35 cellular contexts compared by ENCODE assay signal in genomic region chr12:100239589-100239988, GRCh38. TPM values are rescaled to one million over a fixed set of nuclear protein-coding genes. Genes with fewer than 3 reads are reported as not detected.
DNase-seq lines count a peak whose midpoint lies in the region; ATAC-seq, FAIRE-seq and TF ChIP-seq lines count a peak whose summit lies in the region.
"Had no signal": no experiment of that assay in that cellular context is flagged by ENCODE, and none has a peak within 500 bp of the region (broad histone marks: within the 10 kb centered on the region; RNA-seq: fewer than 3 reads in every experiment).

No MANE protein-coding gene starts in this region.

- H3K79me2 ChIP-seq in HepG2 (ENCODE audit: insufficient read depth, low read length) = no peaks in the 10 kb centered on the region

- no peak for TF ChIP-seq POLR2A in HepG2 (IDR thresholded peaks at IDR 0.05; ENCODE audit: insufficient read depth in 1 of 2, low read depth in 2 of 2, low read length in 2 of 2)
- TF ChIP-seq POLR2A in right lobe of liver (IDR thresholded peaks at IDR 0.05) = no peak
- TF ChIP-seq POLR2A in gastroesophageal sphincter (IDR thresholded peaks at IDR 0.05) = no peak

- no TSS peak for BruUV-seq in HepG2 (replicated peaks; lab: Mats Ljungman, UMichigan)

- POLR2A ChIA-PET in HepG2 (lab: Yijun Ruan, JAX) (no interaction called here), HEK293 (lab: Yijun Ruan, JAX) (no interaction called here), WTC11 (lab: Charles Lee) (no interaction called here)

- H3K4me3 ChIP-seq in HepG2 (replicated peaks in 1 of 3; ENCODE audit: insufficient read depth in 1 of 3, low read depth in 2 of 3, low read length in 3 of 3) = no peak overlapping the region
- no peak overlapping the region for H3K4me3 ChIP-seq in right lobe of liver
- no peak overlapping the region for H3K4me3 ChIP-seq in HEK293 (ENCODE audit: low read depth, low read length)
- H3K4me3 ChIP-seq in gastroesophageal sphincter = no peak overlapping the region
- H3K4me3 ChIP-seq: A549; BLaER1; BLaER1 treated with 17β-estradiol and CSF1 and Interleukin-3, amounts not matched to agents 10 nM and 100 nM had no signal

- intact Hi-C loops in HepG2 (cut with micrococcal nuclease; ENCODE audit: unreplicated experiment) (no loop called here), right lobe of liver (cut with DNase I) (no loop called here)

- CTCF ChIA-PET in HepG2 (lab: Yijun Ruan, JAX; ENCODE audit: low intra/inter-chr PET ratio, low total read pairs) (no interaction called here), HEK293 (lab: Yijun Ruan, JAX) (no interaction called here), WTC11 (lab: Charles Lee) (no interaction called here)

- no peak overlapping the region for H3K4me2 ChIP-seq in HepG2 (ENCODE audit: low read depth, low read length)
- H3K4me2 ChIP-seq: A549; BLaER1; BLaER1 treated with 17β-estradiol and CSF1 and Interleukin-3, amounts not matched to agents 10 nM and 100 nM had no signal

- no peak for ATAC-seq in HepG2
- ATAC-seq in right lobe of liver = no peak
- no peak for ATAC-seq in WTC11
- ATAC-seq in HG03095 (IDR thresholded peaks at IDR 0.05; ENCODE audit: unreplicated experiment) = no peak
- ATAC-seq in gastroesophageal sphincter = no peak
- ATAC-seq: A549; CD8-positive, alpha-beta T cell had no signal

- no peaks in the 10 kb centered on the region for H3K27me3 Mint-ChIP-seq in WTC11 (ENCODE audit: low read depth)
- H3K27me3 Mint-ChIP-seq: B cell; CD4-positive, alpha-beta memory T cell; CD4-positive, alpha-beta T cell; CD4-positive, CD25-positive, alpha-beta regulatory T cell; CD8-positive, alpha-beta memory T cell had no signal

- H3K36me3 Mint-ChIP-seq in WTC11 = no peaks in the 10 kb centered on the region
- H3K36me3 Mint-ChIP-seq: CD14-positive monocyte; CD4-positive, alpha-beta memory T cell; CD4-positive, CD25-positive, alpha-beta regulatory T cell; CD8-positive, alpha-beta memory T cell; CD8-positive, alpha-beta T cell had no signal

- no peak overlapping the region for H3K27ac Mint-ChIP-seq in WTC11
- H3K27ac Mint-ChIP-seq: B cell; CD4-positive, alpha-beta memory T cell; CD4-positive, alpha-beta T cell; CD8-positive, alpha-beta T cell had no signal

- H3K4me1 ChIP-seq in HepG2 (ENCODE audit: insufficient read depth, low read length) (peaks cover 5% of the 10 kb centered on the region), right lobe of liver (peaks cover 0 to 6% (median 3%) of the 10 kb centered on the region in 4 donors), HEK293 (ENCODE audit: control insufficient read depth, insufficient read depth, low read length) (no peaks in the 10 kb centered on the region), gastroesophageal sphincter (peaks cover 0 to 6% (median 0%) of the 10 kb centered on the region in 3 donors)
- H3K4me1 ChIP-seq: BE2C; BLaER1; BLaER1 treated with 17β-estradiol and CSF1 and Interleukin-3, amounts not matched to agents 10 nM and 100 nM had no signal

- H3K27ac ChIP-seq in HepG2 (ENCODE audit: extremely low read length, insufficient read depth, low read length) = no peak overlapping the region
- no peak overlapping the region for H3K27ac ChIP-seq in right lobe of liver
- no peak overlapping the region for H3K27ac ChIP-seq in HEK293 (ENCODE audit: extremely low read depth, low read depth, low read length)
- H3K27ac ChIP-seq in gastroesophageal sphincter = no peak overlapping the region
- H3K27ac ChIP-seq: 22Rv1; A549; BLaER1; BLaER1 treated with 17β-estradiol and CSF1 and Interleukin-3, amounts not matched to agents 10 nM and 100 nM; C4-2B had no signal

- no peak overlapping the region for H3K9ac ChIP-seq in HepG2 (ENCODE audit: insufficient read depth, low read depth, low read length)
- H3K9ac ChIP-seq: BLaER1; BLaER1 treated with 17β-estradiol and CSF1 and Interleukin-3, amounts not matched to agents 10 nM and 100 nM had no signal

- no peaks in the 10 kb centered on the region for H4K20me1 ChIP-seq in HepG2 (ENCODE audit: insufficient read depth, low read length)
- H4K20me1 ChIP-seq: BLaER1; BLaER1 treated with 17β-estradiol and CSF1 and Interleukin-3, amounts not matched to agents 10 nM and 100 nM had no signal

- no peak for TF ChIP-seq RAD21 in HepG2 (CRISPR knock-in tag; IDR thresholded peaks at IDR 0.05)

- WGBS in HepG2 (ENCODE audit: low lambda C conversion rate) = 100% methylated on average over 1 of the region's 1 CpG
- WGBS in right lobe of liver (ENCODE audit: insufficient coverage, low coverage, low lambda C conversion rate, missing lambda C conversion rate) = no CpG with 5 or more reads among the region's 1 CpG
- WGBS in gastroesophageal sphincter (ENCODE audit: low coverage in 1 of 2), 2 donors = 100% methylated on average over 1 of the region's 1 CpG

- no peak overlapping the region for H2AFZ ChIP-seq in HepG2 (ENCODE audit: low read length)

- DNase-seq in HepG2 (ENCODE audit: low spot score) (no peak), right lobe of liver (no peak), WTC11 (ENCODE audit: low spot score) (no peak)
- DNase-seq: 8988T; ACHN; AML-193; BE2C; C1 segment of cervical spinal cord; Caco-2; Calu3; CD4-positive, alpha-beta memory T cell; CD4-positive, alpha-beta T cell; CD4-positive, CD25-positive, alpha-beta regulatory T cell; CD8-positive, alpha-beta memory T cell; CD8-positive, alpha-beta T cell; COR-L47; DMS 273 treated with DMSO at 0.1 percent for 48 hours; DMS153; DMS53; DMS79; DMS79 treated with DMSO at 0.1 percent for 48 hours; DND-41; EL had no signal

- H3K4me1 Mint-ChIP-seq in WTC11 = no peaks in the 10 kb centered on the region
- H3K4me1 Mint-ChIP-seq: B cell; CD14-positive monocyte; CD4-positive, alpha-beta memory T cell; CD4-positive, CD25-positive, alpha-beta regulatory T cell; CD8-positive, alpha-beta memory T cell had no signal

- TF ChIP-seq EP300 in HepG2 (IDR thresholded peaks at IDR 0.05; ENCODE audit: low read depth in 2 of 2, low read length in 2 of 2) = no peak
- no peak for TF ChIP-seq EP300 in HepG2 (CRISPR knock-in tag; IDR thresholded peaks at IDR 0.05; ENCODE audit: borderline replicate concordance)
- TF ChIP-seq EP300 in gastroesophageal sphincter (IDR thresholded peaks at IDR 0.05) = no peak

- H3K9me3 ChIP-seq in HepG2 (ENCODE audit: low read length) (no peaks in the 10 kb centered on the region), right lobe of liver (no peaks in the 10 kb centered on the region), HEK293 (ENCODE audit: control insufficient read depth, insufficient read depth, low read depth, low read length) (no peaks in the 10 kb centered on the region), gastroesophageal sphincter (no peaks in the 10 kb centered on the region)
- H3K9me3 ChIP-seq: A549; BE2C; BLaER1; BLaER1 treated with 17β-estradiol and CSF1 and Interleukin-3, amounts not matched to agents 10 nM and 100 nM; Caco-2 had no signal

- H3K9me3 Mint-ChIP-seq in WTC11 = peaks cover 5% of the 10 kb centered on the region
- H3K9me3 Mint-ChIP-seq: CD14-positive monocyte; CD4-positive, alpha-beta memory T cell; CD4-positive, alpha-beta T cell; CD8-positive, alpha-beta memory T cell; CD8-positive, alpha-beta T cell had no signal

- no peak for FAIRE-seq in HepG2 (lab: Jason Lieb, UNC)
- FAIRE-seq: A204.1, A549, D721Med had no signal

- in situ Hi-C loops in HepG2 (cut with HindIII; ENCODE audit: extremely low pct_ligation_motif_present, low pct_unique_long_range_greater_than_20kb) = no loop called here

- no peaks in the 10 kb centered on the region for H3K36me3 ChIP-seq in HepG2 (replicated peaks in 1 of 2; ENCODE audit: control insufficient read depth in 1 of 2, insufficient read depth in 2 of 2, low read length in 2 of 2)
- H3K36me3 ChIP-seq in right lobe of liver = no peaks in the 10 kb centered on the region
- H3K36me3 ChIP-seq in HEK293 (ENCODE audit: control insufficient read depth in 2 of 2, insufficient read depth in 1 of 2, low read length in 2 of 2) = no peaks in the 10 kb centered on the region
- H3K36me3 ChIP-seq in gastroesophageal sphincter = no peaks in the 10 kb centered on the region
- H3K36me3 ChIP-seq: BE2C; BLaER1; BLaER1 treated with 17β-estradiol and CSF1 and Interleukin-3, amounts not matched to agents 10 nM and 100 nM had no signal

- TF ChIP-seq CTCF in HepG2 (CRISPR knock-in tag; IDR thresholded peaks at IDR 0.05) = no peak
- no peak for TF ChIP-seq CTCF in right lobe of liver (IDR thresholded peaks at IDR 0.05)
- TF ChIP-seq CTCF in HEK293 (tag by site-specific recombination; IDR thresholded peaks at IDR 0.05) = no peak
- TF ChIP-seq CTCF in WTC11 (IDR thresholded peaks at IDR 0.05) = no peak
- no peak for TF ChIP-seq CTCF in gastroesophageal sphincter (IDR thresholded peaks at IDR 0.05)

- H3K4me3 Mint-ChIP-seq in WTC11 = no peak overlapping the region
- H3K4me3 Mint-ChIP-seq: B cell; CD14-positive monocyte; CD4-positive, alpha-beta memory T cell; CD4-positive, alpha-beta T cell; CD4-positive, CD25-positive, alpha-beta regulatory T cell; CD8-positive, alpha-beta memory T cell; CD8-positive, alpha-beta T cell had no signal

- H3K27me3 ChIP-seq in HepG2 (ENCODE audit: control insufficient read depth in 1 of 2, insufficient read depth in 2 of 2, low read length in 2 of 2) (no peaks in the 10 kb centered on the region), right lobe of liver (no peaks in the 10 kb centered on the region), gastroesophageal sphincter (no peaks in the 10 kb centered on the region)
- H3K27me3 ChIP-seq: BE2C; BLaER1; BLaER1 treated with 17β-estradiol and CSF1 and Interleukin-3, amounts not matched to agents 10 nM and 100 nM had no signal

RNA-seq across cellular contexts. Expression of gene DEPDC4, which starts 27.3 kb away (rescaled TPM):
- total RNA-seq in HepG2 (2016; rRNA removed; fragmentation: Illumina TruSeq; extraction: Trizol) (5.7 and 6.6 TPM in 2 replicates), right lobe of liver (1 to 10 TPM in 4 of 6 experiments, under 1 TPM in 2; 0.37 to 2.0 (median 1.4) TPM), WTC11 (2021) (4.4 to 5.5 TPM (median 5.5 TPM) in 3 replicates), gastroesophageal sphincter (1 to 10 TPM in 1 of 4 donors, under 1 TPM in 1, not detected in 2; 0.89 to 2.0 TPM)
- 2.9 and 4.6 TPM in 2 replicates for total RNA-seq in HepG2 (2016; cell fraction: cytosol; rRNA removed; fragmentation: Illumina TruSeq; extraction: Trizol; ENCODE audit: low read depth)
- 6.5 and 7.4 TPM in 2 replicates for total RNA-seq in HepG2 (2016; cell fraction: insoluble cytoplasmic fraction; rRNA removed; fragmentation: Illumina TruSeq; extraction: Trizol)
- 2.8 and 4.0 TPM in 2 replicates for total RNA-seq in HepG2 (2016; cell fraction: membrane; rRNA removed; fragmentation: Illumina TruSeq; extraction: Trizol)
- total RNA-seq in HepG2 (2016; cell fraction: nucleus; rRNA removed; fragmentation: Illumina TruSeq; extraction: Trizol) = 6.1 and 8.7 TPM in 2 replicates
- 1.5 and 2.2 TPM in 2 replicates for polyA plus RNA-seq in HepG2 (2011; rRNA removed)
- 1.7 and 4.9 TPM in 2 replicates for polyA plus RNA-seq in HepG2 (2011; cell fraction: cytosol; rRNA removed)
- polyA plus RNA-seq in HepG2 (2011; cell fraction: nucleus; rRNA removed) = 1.1 and 1.6 TPM in 2 replicates
- polyA plus RNA-seq in HepG2 (2012) = 1.6 and 3.5 TPM in 2 replicates
- 1.8 and 2.8 TPM in 2 replicates for polyA plus RNA-seq in HepG2 (2016; cell fraction: cytosol; fragmentation: Illumina TruSeq; extraction: Trizol; ENCODE audit: low read depth)
- polyA plus RNA-seq in HepG2 (2016; cell fraction: insoluble cytoplasmic fraction; fragmentation: Illumina TruSeq; extraction: Trizol; ENCODE audit: low read depth) = 5.9 and 6.8 TPM in 2 replicates
- 2.6 and 3.5 TPM in 2 replicates for polyA plus RNA-seq in HepG2 (2016; cell fraction: membrane; fragmentation: Illumina TruSeq; extraction: Trizol; ENCODE audit: low read depth)
- 1.7 and 7.0 TPM in 2 replicates for polyA plus RNA-seq in HepG2 (2016; cell fraction: nucleus; fragmentation: Illumina TruSeq; extraction: Trizol; ENCODE audit: insufficient read depth, low read depth)
- 0.44 and 1.1 TPM in 2 replicates for polyA minus RNA-seq in HepG2 (2011; rRNA and poly(A)+ RNA removed; ENCODE audit: low replicate concordance)
- 1.6 and 2.0 TPM in 2 replicates for polyA minus RNA-seq in HepG2 (2011; cell fraction: cytosol; rRNA and poly(A)+ RNA removed)
- 8.1 and 9.9 TPM in 2 replicates for polyA minus RNA-seq in HepG2 (2011; cell fraction: nucleus; rRNA and poly(A)+ RNA removed)
- total RNA-seq: CD4-positive, CD25-positive, alpha-beta regulatory T cell had no signal
- polyA plus RNA-seq: CD8-positive, alpha-beta memory T cell had no signal

RNA-seq across cellular contexts. Expression of gene SCYL2, which starts 27.4 kb away (rescaled TPM):
- total RNA-seq in HepG2 (2016; rRNA removed; fragmentation: Illumina TruSeq; extraction: Trizol) (28.8 and 41.9 TPM in 2 replicates), right lobe of liver (10 to 100 TPM; 17.9 to 34.1 (median 28.0) TPM), WTC11 (2021) (33.4 to 37.1 TPM (median 33.8 TPM) in 3 replicates), gastroesophageal sphincter (10 to 100 TPM; 51.0 to 72.8 (median 61.4) TPM)
- 57.9 and 65.3 TPM in 2 replicates for total RNA-seq in HepG2 (2016; cell fraction: cytosol; rRNA removed; fragmentation: Illumina TruSeq; extraction: Trizol; ENCODE audit: low read depth)
- total RNA-seq in HepG2 (2016; cell fraction: insoluble cytoplasmic fraction; rRNA removed; fragmentation: Illumina TruSeq; extraction: Trizol) = 26.5 and 42.6 TPM in 2 replicates
- total RNA-seq in HepG2 (2016; cell fraction: membrane; rRNA removed; fragmentation: Illumina TruSeq; extraction: Trizol) = 20.6 and 24.8 TPM in 2 replicates
- total RNA-seq in HepG2 (2016; cell fraction: nucleus; rRNA removed; fragmentation: Illumina TruSeq; extraction: Trizol) = 35.3 and 36.6 TPM in 2 replicates
- 9.3 and 11.4 TPM in 2 replicates for polyA plus RNA-seq in HepG2 (2011; rRNA removed)
- polyA plus RNA-seq in HepG2 (2011; cell fraction: cytosol; rRNA removed) = 5.1 and 8.8 TPM in 2 replicates
- 8.6 and 9.3 TPM in 2 replicates for polyA plus RNA-seq in HepG2 (2011; cell fraction: nucleus; rRNA removed)
- polyA plus RNA-seq in HepG2 (2012) = 15.7 and 16.0 TPM in 2 replicates
- polyA plus RNA-seq in HepG2 (2016; cell fraction: cytosol; fragmentation: Illumina TruSeq; extraction: Trizol; ENCODE audit: low read depth) = 1.2 and 1.4 TPM in 2 replicates
- 28.2 and 30.7 TPM in 2 replicates for polyA plus RNA-seq in HepG2 (2016; cell fraction: insoluble cytoplasmic fraction; fragmentation: Illumina TruSeq; extraction: Trizol; ENCODE audit: low read depth)
- 4.9 and 5.7 TPM in 2 replicates for polyA plus RNA-seq in HepG2 (2016; cell fraction: membrane; fragmentation: Illumina TruSeq; extraction: Trizol; ENCODE audit: low read depth)
- 31.7 and 38.1 TPM in 2 replicates for polyA plus RNA-seq in HepG2 (2016; cell fraction: nucleus; fragmentation: Illumina TruSeq; extraction: Trizol; ENCODE audit: insufficient read depth, low read depth)
- polyA minus RNA-seq in HepG2 (2011; rRNA and poly(A)+ RNA removed; ENCODE audit: low replicate concordance) = 23.2 and 39.5 TPM in 2 replicates
- polyA minus RNA-seq in HepG2 (2011; cell fraction: cytosol; rRNA and poly(A)+ RNA removed) = 17.8 and 20.7 TPM in 2 replicates
- polyA minus RNA-seq in HepG2 (2011; cell fraction: nucleus; rRNA and poly(A)+ RNA removed) = 35.4 and 53.0 TPM in 2 replicates

RNA-seq across cellular contexts. Expression of gene ACTR6, which starts 39.0 kb away (rescaled TPM):
- total RNA-seq in HepG2 (2016; rRNA removed; fragmentation: Illumina TruSeq; extraction: Trizol) = 22.4 and 37.8 TPM in 2 replicates
- 2.9 and 3.8 TPM in 2 replicates for total RNA-seq in HepG2 (2016; cell fraction: cytosol; rRNA removed; fragmentation: Illumina TruSeq; extraction: Trizol; ENCODE audit: low read depth)
- 24.5 and 40.5 TPM in 2 replicates for total RNA-seq in HepG2 (2016; cell fraction: insoluble cytoplasmic fraction; rRNA removed; fragmentation: Illumina TruSeq; extraction: Trizol)
- total RNA-seq in HepG2 (2016; cell fraction: membrane; rRNA removed; fragmentation: Illumina TruSeq; extraction: Trizol) = 4.5 and 7.5 TPM in 2 replicates
- total RNA-seq in HepG2 (2016; cell fraction: nucleus; rRNA removed; fragmentation: Illumina TruSeq; extraction: Trizol) = 15.4 and 16.8 TPM in 2 replicates
- polyA plus RNA-seq in HepG2 (2011; rRNA removed) = 7.6 and 12.9 TPM in 2 replicates
- polyA plus RNA-seq in HepG2 (2011; cell fraction: cytosol; rRNA removed) = 8.2 and 8.8 TPM in 2 replicates
- 7.1 and 8.9 TPM in 2 replicates for polyA plus RNA-seq in HepG2 (2011; cell fraction: nucleus; rRNA removed)
- 11.1 and 26.5 TPM in 2 replicates for polyA plus RNA-seq in HepG2 (2012)
- polyA plus RNA-seq in HepG2 (2016; cell fraction: cytosol; fragmentation: Illumina TruSeq; extraction: Trizol; ENCODE audit: low read depth) = 1.9 and 2.1 TPM in 2 replicates
- polyA plus RNA-seq in HepG2 (2016; cell fraction: insoluble cytoplasmic fraction; fragmentation: Illumina TruSeq; extraction: Trizol; ENCODE audit: low read depth) = 27.7 and 30.4 TPM in 2 replicates
- polyA plus RNA-seq in HepG2 (2016; cell fraction: membrane; fragmentation: Illumina TruSeq; extraction: Trizol; ENCODE audit: low read depth) = 3.2 and 3.7 TPM in 2 replicates
- 13.9 and 18.1 TPM in 2 replicates for polyA plus RNA-seq in HepG2 (2016; cell fraction: nucleus; fragmentation: Illumina TruSeq; extraction: Trizol; ENCODE audit: insufficient read depth, low read depth)
- 1.8 and 6.6 TPM in 2 replicates for polyA minus RNA-seq in HepG2 (2011; rRNA and poly(A)+ RNA removed; ENCODE audit: low replicate concordance)
- 4.1 and 7.1 TPM in 2 replicates for polyA minus RNA-seq in HepG2 (2011; cell fraction: cytosol; rRNA and poly(A)+ RNA removed)
- polyA minus RNA-seq in HepG2 (2011; cell fraction: nucleus; rRNA and poly(A)+ RNA removed) = 18.9 and 28.3 TPM in 2 replicates
- 10 to 100 TPM in 4 of 6 experiments, 1 to 10 TPM in 2; 5.7 to 16.0 (median 13.1) TPM for total RNA-seq in right lobe of liver
- 34.7 to 37.6 TPM (median 36.1 TPM) in 3 replicates for total RNA-seq in WTC11 (2021)
- total RNA-seq in gastroesophageal sphincter = 10 to 100 TPM; 11.6 to 30.8 (median 17.5) TPM

Comparison
In these comparisons a context has a peak if more than half of its experiments do, and no peak if none do; other contexts are left out.
1. Of the 63 proteins assayed by ChIP-seq in both HepG2 and HEK293: peak only in HepG2: none; only in HEK293: none; in both: ZNF121; in neither: 62.